ENCODE assay signal across 27 cellular contexts in genomic region chr1:68811806-68812205, GRCh38.
A peak's percentile ranks its signal among the peaks of the same experiment; 100 is the strongest.
DNase-seq lines count a peak whose midpoint lies in the region; ATAC-seq and TF ChIP-seq lines count a peak whose summit lies in the region.
"Had no signal": no experiment of that assay in that cellular context is flagged by ENCODE, and none has a peak within 500 bp of the region (broad histone marks: within the 10 kb centered on the region; RNA-seq: fewer than 3 reads in every experiment).

No MANE protein-coding gene starts in this region.

- DNase-seq in NCI-H1417 (lab: John Stamatoyannopoulos, UW) (peak; percentile 32 to 80 (median 65)), NCI-H1417 treated with DMSO at 0.1 percent for 48 hours (lab: John Stamatoyannopoulos, UW) (no peak), NCI-H345 treated with DMSO at 0.1 percent for 48 hours (lab: John Stamatoyannopoulos, UW; ENCODE audit: unreplicated experiment) (peak; percentile 75), superior temporal gyrus (ENCODE audit: extremely low spot score) (peak; percentile 45), hepatocyte (ENCODE audit: low spot score) (no peak), Right ventricle myocardium inferior (ENCODE audit: missing footprints) (no peak)
- DNase-seq: 8988T; activated CD4-positive, alpha-beta T cell treated with anti-CD3 and anti-CD28 coated beads, Interleukin-2, amount 10 ng/mL, durations not matched to agents 7 days and 5 days; activated CD8-positive, alpha-beta memory T cell treated with anti-CD3 and anti-CD28 coated beads, Interleukin-2, amount 10 ng/mL, durations not matched to agents 7 days and 5 days; activated naive CD4-positive, alpha-beta T cell treated with anti-CD3 and anti-CD28 coated beads, Interleukin-2, amount 50 U/mL, for 16 hours; activated T-cell treated with anti-CD3 and anti-CD28 coated beads, Interleukin-2, amount 50 U/mL, for 72 hours; CD4-positive, alpha-beta T cell; DMS153; GOT3; heart right ventricle; left colon; NCI-H2029 treated with DMSO at 0.1 percent for 48 hours; NCI-H526 treated with DMSO at 0.1 percent for 48 hours; stimulated activated CD8-positive, alpha-beta memory T cell treated with anti-CD3 and anti-CD28 coated beads, Interleukin-4, amount 100 ng/mL, for 48 hours; stomach; T1000; transverse colon had no signal

- H2AFZ ChIP-seq in hepatocyte = no peak overlapping the region

- H4K20me1 ChIP-seq in hepatocyte (ENCODE audit: insufficient read depth, poor library complexity, severe bottlenecking) = no peaks in the 10 kb centered on the region

- no peaks in the 10 kb centered on the region for H3K9me2 ChIP-seq in hepatocyte (replicated peaks; ENCODE audit: insufficient read depth)

- no peak overlapping the region for H3K4me2 ChIP-seq in hepatocyte

- intact Hi-C loops in Right ventricle myocardium inferior (cut with DNase I) = no loop called here

- H3K27me3 ChIP-seq in hepatocyte = no peaks in the 10 kb centered on the region
- H3K27me3 ChIP-seq: neutrophil, stomach, transverse colon had no signal

- no peaks in the 10 kb centered on the region for H3K9me3 ChIP-seq in hepatocyte (ENCODE audit: low read depth)
- H3K9me3 ChIP-seq: heart right ventricle, neutrophil, prostate gland, stomach, transverse colon had no signal

- no peaks in the 10 kb centered on the region for H3K36me3 ChIP-seq in hepatocyte (replicated peaks; ENCODE audit: insufficient read depth, low read depth)
- H3K36me3 ChIP-seq: heart right ventricle, neutrophil, prostate gland, stomach, transverse colon had no signal

- ATAC-seq in esophagus mucosa (peak; percentile 80), HG03175 (IDR thresholded peaks at IDR 0.05; ENCODE audit: unreplicated experiment) (no peak), Right ventricle myocardium inferior (no peak)
- ATAC-seq: activated CD8-positive, alpha-beta memory T cell treated with anti-CD3 and anti-CD28 coated beads, Interleukin-2, amount 10 ng/mL, durations not matched to agents 7 days and 5 days; activated T-cell treated with anti-CD3 and anti-CD28 coated beads, Interleukin-2, amount 50 U/mL, for 72 hours; heart right ventricle; K562; left colon had no signal

- H3K27ac ChIP-seq in hepatocyte = no peak overlapping the region
- H3K27ac ChIP-seq: heart right ventricle, neutrophil, prostate gland, stomach, transverse colon had no signal

- no peak for TF ChIP-seq CTCF in hepatocyte (IDR thresholded peaks at IDR 0.05; ENCODE audit: poor library complexity)

- no peaks in the 10 kb centered on the region for H3K79me2 ChIP-seq in hepatocyte

- no peak overlapping the region for H3K4me3 ChIP-seq in hepatocyte
- H3K4me3 ChIP-seq: heart right ventricle, K562, prostate gland, stomach, transverse colon had no signal

- no peaks in the 10 kb centered on the region for H3K4me1 ChIP-seq in hepatocyte (ENCODE audit: insufficient read depth)
- H3K4me1 ChIP-seq: prostate gland, stomach, transverse colon had no signal

- WGBS in hepatocyte (ENCODE audit: low lambda C conversion rate, missing lambda C conversion rate) = 80% methylated on average over 5 of the region's 5 CpGs

Comparison
In these comparisons a context has a peak if more than half of its experiments do, and no peak if none do; other contexts are left out.
1. DNase-seq: peak in NCI-H1417 (3 of 3), NCI-H345 treated with DMSO at 0.1 percent for 48 hours (single experiment) and superior temporal gyrus (single experiment); none in NCI-H1417 treated with DMSO at 0.1 percent for 48 hours (single experiment), hepatocyte (single experiment) and Right ventricle myocardium inferior (single experiment).